Comparison of ENCODE assay signal across 1 cellular context in the genomic region with DNA sequence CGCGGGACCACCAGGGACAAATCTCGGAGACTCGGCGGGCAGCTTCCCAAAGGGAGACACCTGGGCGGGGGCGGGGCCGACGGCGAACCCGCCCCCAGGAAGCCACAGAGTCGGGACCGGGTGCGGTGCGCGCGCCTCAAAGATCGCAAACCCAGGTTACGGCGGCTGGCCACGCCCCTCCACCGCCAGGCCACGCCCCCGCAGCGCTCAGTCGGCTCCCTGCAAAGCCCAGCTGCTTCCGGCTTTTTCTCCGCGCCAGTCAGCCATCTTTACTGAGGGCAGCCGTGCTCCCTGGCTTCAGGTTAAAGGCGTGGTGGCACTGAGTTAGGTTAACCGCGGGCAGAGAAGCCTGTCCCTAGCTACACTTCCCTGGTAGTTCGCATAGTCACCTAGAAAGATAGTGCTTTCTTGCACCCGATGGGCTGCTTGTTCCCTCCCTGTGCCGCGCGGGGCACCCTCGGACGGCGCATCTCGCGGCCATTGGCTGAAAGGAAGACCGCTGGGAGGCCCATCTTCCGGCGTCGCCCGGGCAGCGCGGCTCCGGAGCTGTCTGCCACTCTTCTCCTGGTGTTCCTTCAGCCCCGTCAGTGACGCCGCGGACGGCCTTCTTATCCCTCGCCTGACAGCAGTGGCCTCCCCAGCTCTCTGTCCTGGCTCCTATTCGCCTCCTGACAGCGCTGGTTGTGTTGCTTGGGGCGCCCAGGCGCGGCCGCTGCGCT.
TF ChIP-seq lines count a peak whose summit lies in the region.

A gene with protein sequence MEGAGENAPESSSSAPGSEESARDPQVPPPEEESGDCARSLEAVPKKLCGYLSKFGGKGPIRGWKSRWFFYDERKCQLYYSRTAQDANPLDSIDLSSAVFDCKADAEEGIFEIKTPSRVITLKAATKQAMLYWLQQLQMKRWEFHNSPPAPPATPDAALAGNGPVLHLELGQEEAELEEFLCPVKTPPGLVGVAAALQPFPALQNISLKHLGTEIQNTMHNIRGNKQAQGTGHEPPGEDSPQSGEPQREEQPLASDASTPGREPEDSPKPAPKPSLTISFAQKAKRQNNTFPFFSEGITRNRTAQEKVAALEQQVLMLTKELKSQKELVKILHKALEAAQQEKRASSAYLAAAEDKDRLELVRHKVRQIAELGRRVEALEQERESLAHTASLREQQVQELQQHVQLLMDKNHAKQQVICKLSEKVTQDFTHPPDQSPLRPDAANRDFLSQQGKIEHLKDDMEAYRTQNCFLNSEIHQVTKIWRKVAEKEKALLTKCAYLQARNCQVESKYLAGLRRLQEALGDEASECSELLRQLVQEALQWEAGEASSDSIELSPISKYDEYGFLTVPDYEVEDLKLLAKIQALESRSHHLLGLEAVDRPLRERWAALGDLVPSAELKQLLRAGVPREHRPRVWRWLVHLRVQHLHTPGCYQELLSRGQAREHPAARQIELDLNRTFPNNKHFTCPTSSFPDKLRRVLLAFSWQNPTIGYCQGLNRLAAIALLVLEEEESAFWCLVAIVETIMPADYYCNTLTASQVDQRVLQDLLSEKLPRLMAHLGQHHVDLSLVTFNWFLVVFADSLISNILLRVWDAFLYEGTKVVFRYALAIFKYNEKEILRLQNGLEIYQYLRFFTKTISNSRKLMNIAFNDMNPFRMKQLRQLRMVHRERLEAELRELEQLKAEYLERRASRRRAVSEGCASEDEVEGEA (minus strand): TSS at position 72 of the 719 bp plus-strand sequence. CDS start 108 bp downstream, outside the sequence.

TF ChIP-seq in HepG2, 621 proteins besides CTCF, POLR2A, EP300 and RAD21 (continued from another document and continues in another):
- peak; percentile 71; the same call in 1 of the 2 replicates for TF ChIP-seq RNF2 (conservative IDR thresholded peaks at IDR 0.05; ENCODE audit: low read depth)
- TF ChIP-seq RXRB (CRISPR knock-in tag; IDR thresholded peaks at IDR 0.05; ENCODE audit: borderline replicate concordance): peak; percentile 45; the same call in 1 of the 2 replicates
- peak; percentile 61; the same call in 1 of the 2 replicates for TF ChIP-seq ZSCAN25 (CRISPR knock-in tag; IDR thresholded peaks at IDR 0.05)
- TF ChIP-seq BCL6 (CRISPR knock-in tag; IDR thresholded peaks at IDR 0.05): no peak
- peak; percentile 51; the same call in 1 of the 2 replicates for TF ChIP-seq ZNF709 (CRISPR knock-in tag; IDR thresholded peaks at IDR 0.05)
- TF ChIP-seq, protein P1, sequence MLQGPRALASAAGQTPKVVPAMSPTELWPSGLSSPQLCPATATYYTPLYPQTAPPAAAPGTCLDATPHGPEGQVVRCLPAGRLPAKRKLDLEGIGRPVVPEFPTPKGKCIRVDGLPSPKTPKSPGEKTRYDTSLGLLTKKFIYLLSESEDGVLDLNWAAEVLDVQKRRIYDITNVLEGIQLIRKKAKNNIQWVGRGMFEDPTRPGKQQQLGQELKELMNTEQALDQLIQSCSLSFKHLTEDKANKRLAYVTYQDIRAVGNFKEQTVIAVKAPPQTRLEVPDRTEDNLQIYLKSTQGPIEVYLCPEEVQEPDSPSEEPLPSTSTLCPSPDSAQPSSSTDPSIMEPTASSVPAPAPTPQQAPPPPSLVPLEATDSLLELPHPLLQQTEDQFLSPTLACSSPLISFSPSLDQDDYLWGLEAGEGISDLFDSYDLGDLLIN (CRISPR knock-in tag; IDR thresholded peaks at IDR 0.05; ENCODE audit: borderline replicate concordance): peak; percentile 77; the same call in 1 of the 2 replicates
- TF ChIP-seq, protein P2, sequence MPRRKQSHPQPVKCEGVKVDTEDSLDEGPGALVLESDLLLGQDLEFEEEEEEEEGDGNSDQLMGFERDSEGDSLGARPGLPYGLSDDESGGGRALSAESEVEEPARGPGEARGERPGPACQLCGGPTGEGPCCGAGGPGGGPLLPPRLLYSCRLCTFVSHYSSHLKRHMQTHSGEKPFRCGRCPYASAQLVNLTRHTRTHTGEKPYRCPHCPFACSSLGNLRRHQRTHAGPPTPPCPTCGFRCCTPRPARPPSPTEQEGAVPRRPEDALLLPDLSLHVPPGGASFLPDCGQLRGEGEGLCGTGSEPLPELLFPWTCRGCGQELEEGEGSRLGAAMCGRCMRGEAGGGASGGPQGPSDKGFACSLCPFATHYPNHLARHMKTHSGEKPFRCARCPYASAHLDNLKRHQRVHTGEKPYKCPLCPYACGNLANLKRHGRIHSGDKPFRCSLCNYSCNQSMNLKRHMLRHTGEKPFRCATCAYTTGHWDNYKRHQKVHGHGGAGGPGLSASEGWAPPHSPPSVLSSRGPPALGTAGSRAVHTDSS (CRISPR knock-in tag; conservative IDR thresholded peaks at IDR 0.05): 0 out of 2 replicates have a peak, but pooled peaks have one; percentile 77
- no peak for TF ChIP-seq SNAPC2 (CRISPR knock-in tag; IDR thresholded peaks at IDR 0.05)
- TF ChIP-seq KMT2A (CRISPR knock-in tag; IDR thresholded peaks at IDR 0.05): peak; percentile 77; the same call in 1 of the 2 replicates
- no peak for TF ChIP-seq ZNF569 (CRISPR knock-in tag; IDR thresholded peaks at IDR 0.05; ENCODE audit: borderline replicate concordance)
- TF ChIP-seq, protein P3, sequence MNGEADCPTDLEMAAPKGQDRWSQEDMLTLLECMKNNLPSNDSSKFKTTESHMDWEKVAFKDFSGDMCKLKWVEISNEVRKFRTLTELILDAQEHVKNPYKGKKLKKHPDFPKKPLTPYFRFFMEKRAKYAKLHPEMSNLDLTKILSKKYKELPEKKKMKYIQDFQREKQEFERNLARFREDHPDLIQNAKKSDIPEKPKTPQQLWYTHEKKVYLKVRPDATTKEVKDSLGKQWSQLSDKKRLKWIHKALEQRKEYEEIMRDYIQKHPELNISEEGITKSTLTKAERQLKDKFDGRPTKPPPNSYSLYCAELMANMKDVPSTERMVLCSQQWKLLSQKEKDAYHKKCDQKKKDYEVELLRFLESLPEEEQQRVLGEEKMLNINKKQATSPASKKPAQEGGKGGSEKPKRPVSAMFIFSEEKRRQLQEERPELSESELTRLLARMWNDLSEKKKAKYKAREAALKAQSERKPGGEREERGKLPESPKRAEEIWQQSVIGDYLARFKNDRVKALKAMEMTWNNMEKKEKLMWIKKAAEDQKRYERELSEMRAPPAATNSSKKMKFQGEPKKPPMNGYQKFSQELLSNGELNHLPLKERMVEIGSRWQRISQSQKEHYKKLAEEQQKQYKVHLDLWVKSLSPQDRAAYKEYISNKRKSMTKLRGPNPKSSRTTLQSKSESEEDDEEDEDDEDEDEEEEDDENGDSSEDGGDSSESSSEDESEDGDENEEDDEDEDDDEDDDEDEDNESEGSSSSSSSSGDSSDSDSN (CRISPR knock-in tag; IDR thresholded peaks at IDR 0.05): peak; percentile 79
- TF ChIP-seq BRCA1 (CRISPR knock-in tag; IDR thresholded peaks at IDR 0.05): no peak
- TF ChIP-seq ZHX2 (IDR thresholded peaks at IDR 0.05; ENCODE audit: low read depth): peak; percentile 92; the same call in 1 of the 2 replicates
- TF ChIP-seq ZHX2 (CRISPR knock-in tag; IDR thresholded peaks at IDR 0.05; ENCODE audit: borderline replicate concordance): peak; percentile 71
- TF ChIP-seq ZNF24 (IDR thresholded peaks at IDR 0.05): 0 out of 2 replicates have a peak, but pooled peaks have one; percentile 42
- TF ChIP-seq, protein P4, sequence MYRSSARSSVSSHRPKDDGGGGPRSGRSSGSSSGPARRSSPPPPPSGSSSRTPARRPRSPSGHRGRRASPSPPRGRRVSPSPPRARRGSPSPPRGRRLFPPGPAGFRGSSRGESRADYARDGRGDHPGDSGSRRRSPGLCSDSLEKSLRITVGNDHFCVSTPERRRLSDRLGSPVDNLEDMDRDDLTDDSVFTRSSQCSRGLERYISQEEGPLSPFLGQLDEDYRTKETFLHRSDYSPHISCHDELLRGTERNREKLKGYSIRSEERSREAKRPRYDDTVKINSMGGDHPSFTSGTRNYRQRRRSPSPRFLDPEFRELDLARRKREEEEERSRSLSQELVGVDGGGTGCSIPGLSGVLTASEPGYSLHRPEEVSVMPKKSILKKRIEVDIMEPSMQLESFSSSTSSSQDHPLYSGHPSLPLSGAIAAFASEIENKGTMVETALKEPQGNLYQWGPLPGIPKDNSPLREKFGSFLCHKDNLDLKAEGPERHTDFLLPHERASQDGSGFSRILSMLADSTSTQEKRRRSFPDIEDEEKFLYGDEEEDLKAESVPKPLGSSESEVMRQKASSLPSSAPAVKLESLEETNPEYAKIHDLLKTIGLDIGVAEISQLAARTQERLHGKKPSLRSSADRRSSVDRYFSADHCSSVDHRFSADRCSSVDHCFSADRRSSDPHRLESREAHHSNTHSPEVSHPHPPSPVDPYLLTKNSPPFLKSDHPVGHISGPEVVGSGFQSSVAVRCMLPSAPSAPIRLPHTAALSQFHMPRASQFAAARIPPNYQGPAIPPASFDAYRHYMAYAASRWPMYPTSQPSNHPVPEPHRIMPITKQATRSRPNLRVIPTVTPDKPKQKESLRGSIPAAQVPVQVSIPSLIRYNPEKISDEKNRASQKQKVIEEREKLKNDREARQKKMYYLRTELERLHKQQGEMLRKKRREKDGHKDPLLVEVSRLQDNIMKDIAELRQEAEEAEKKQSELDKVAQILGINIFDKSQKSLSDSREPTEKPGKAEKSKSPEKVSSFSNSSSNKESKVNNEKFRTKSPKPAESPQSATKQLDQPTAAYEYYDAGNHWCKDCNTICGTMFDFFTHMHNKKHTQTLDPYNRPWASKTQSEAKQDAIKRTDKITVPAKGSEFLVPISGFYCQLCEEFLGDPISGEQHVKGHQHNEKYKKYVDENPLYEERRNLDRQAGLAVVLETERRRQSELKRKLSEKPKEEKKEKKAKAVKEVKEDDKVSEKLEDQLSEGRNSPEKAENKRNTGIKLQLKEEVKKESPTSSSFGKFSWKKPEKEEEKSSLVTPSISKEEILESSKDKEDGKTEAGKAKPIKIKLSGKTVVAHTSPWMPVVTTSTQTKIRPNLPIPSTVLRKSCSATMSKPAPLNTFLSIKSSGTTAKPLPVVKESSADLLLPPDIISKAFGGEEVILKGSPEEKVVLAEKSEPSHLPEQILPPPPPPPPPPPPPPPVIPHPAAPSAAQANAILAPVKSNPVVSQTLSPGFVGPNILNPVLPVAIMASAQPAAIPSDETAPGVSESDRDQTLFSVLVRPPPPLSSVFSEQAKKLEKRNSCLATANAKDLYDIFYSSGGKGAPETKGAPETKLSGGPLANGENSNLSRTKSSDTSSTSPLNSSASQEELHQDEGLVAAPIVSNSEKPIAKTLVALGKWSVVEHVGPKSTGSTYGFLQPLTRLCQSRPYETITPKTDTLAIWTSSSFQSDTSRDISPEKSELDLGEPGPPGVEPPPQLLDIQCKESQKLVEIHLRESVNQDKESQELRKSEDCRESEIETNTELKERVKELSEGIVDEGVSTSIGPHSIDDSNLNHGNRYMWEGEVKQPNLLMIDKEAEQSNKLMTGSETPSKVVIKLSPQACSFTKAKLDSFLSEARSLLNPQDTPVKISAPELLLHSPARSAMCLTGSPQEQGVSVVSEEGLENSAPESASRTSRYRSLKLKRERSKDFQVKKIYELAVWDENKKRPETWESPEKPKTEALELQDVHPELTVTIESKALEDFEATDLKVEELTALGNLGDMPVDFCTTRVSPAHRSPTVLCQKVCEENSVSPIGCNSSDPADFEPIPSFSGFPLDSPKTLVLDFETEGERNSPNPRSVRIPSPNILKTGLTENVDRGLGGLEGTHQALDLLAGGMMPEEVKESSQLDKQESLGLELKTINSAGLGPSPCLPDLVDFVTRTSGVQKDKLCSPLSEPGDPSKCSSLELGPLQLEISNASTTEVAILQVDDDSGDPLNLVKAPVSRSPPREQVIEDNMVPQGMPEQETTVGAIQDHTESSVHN (CRISPR knock-in tag; IDR thresholded peaks at IDR 0.05): peak; percentile 25; the same call in 1 of the 2 replicates
- TF ChIP-seq SOX5 (CRISPR knock-in tag; IDR thresholded peaks at IDR 0.05; ENCODE audit: borderline replicate concordance): peak; percentile 50; the same call in 1 of the 2 replicates
